ENCODE assay signal across 8 cellular contexts in the genomic region with DNA sequence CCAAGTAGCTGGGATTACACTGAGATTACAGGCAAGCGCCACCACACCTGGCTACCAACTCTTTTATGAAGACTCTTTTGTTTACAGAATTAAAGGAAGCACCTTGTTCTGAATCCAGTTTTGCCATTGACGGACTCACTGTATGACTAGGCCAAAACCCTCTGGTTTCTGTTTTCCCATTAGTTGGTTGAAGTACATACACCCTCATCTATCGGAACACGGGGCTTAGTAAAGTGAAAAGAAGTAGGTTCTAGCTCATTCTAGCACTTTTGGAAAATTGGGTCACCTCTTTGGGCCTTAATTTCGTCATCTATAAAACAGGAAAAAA.
A peak's percentile ranks its signal among the peaks of the same experiment; 100 is the strongest.
DNase-seq lines count a peak whose midpoint lies in the region; ATAC-seq, FAIRE-seq and TF ChIP-seq lines count a peak whose summit lies in the region.

No MANE protein-coding gene starts in this region.

- peaks cover 4 to 26% (median 21%) of the 10 kb centered on the region in 4 donors for H3K4me1 Mint-ChIP-seq in naive thymus-derived CD8-positive, alpha-beta T cell

- H4K20me1 ChIP-seq in KMS-11 (ENCODE audit: insufficient read depth), result no peaks in the 10 kb centered on the region

- H3K4me1 ChIP-seq in BE2C (no peaks in the 10 kb centered on the region), KMS-11 (ENCODE audit: low read depth, poor library complexity, severe bottlenecking) (no peaks in the 10 kb centered on the region)

- H3K27me3 Mint-ChIP-seq in naive thymus-derived CD8-positive, alpha-beta T cell, result no peaks in the 10 kb centered on the region

- peak overlapping the region; percentile 94; the same call in 1 of the 2 replicates for H3K9ac ChIP-seq in KMS-11

- H3K79me2 ChIP-seq in KMS-11 (ENCODE audit: insufficient read depth, low read depth), result peaks cover 32% of the 10 kb centered on the region

- POLR2A ChIA-PET in naive thymus-derived CD8-positive, alpha-beta T cell (lab: Charles Lee), result interaction anchor here (0.9 to 1.0 kb wide), 2 partner anchors 670 to 1667 kb away, joined by 3 to 4 read pairs; partner anchors contain the start of genes RLIM and RPS4X

- H3K27ac ChIP-seq in KMS-11, result peak overlapping the region; percentile 52

- ATAC-seq in naive thymus-derived CD8-positive, alpha-beta T cell, result no peak
- ATAC-seq in GM19035 (IDR thresholded peaks at IDR 0.05; ENCODE audit: unreplicated experiment) (no peak), GM21381 (IDR thresholded peaks at IDR 0.05; ENCODE audit: unreplicated experiment) (no peak), HG02884 (IDR thresholded peaks at IDR 0.05; ENCODE audit: unreplicated experiment) (no peak)

- TF ChIP-seq CTCF in BE2C (IDR thresholded peaks at IDR 0.05; ENCODE audit: low read depth, low read length) (no peak), KMS-11 (conservative IDR thresholded peaks at IDR 0.05; ENCODE audit: low read depth, low read length) (no peak)

- H3K4me2 ChIP-seq in KMS-11, result peak overlapping the region; percentile 93

- H3K9me3 Mint-ChIP-seq in naive thymus-derived CD8-positive, alpha-beta T cell, result no peaks in the 10 kb centered on the region

- H2AFZ ChIP-seq in KMS-11 (ENCODE audit: low read depth), result peak overlapping the region; percentile 98

- peak; percentile 47 for FAIRE-seq in colon (lab: Jason Lieb, UNC)

- H3K27ac Mint-ChIP-seq in naive thymus-derived CD8-positive, alpha-beta T cell, result peak overlapping the region; percentile 93 to 99 (median 96)

- peak overlapping the region; percentile 80 to 95 (median 92) for H3K4me3 Mint-ChIP-seq in naive thymus-derived CD8-positive, alpha-beta T cell

- H3K4me3 ChIP-seq in BE2C (ENCODE audit: low read depth, low read length) (peak overlapping the region; percentile 89), KMS-11 (IDR thresholded peaks at IDR 0.05; ENCODE audit: insufficient read depth, low read depth, low read length) (no peak overlapping the region)

- peaks cover 4% of the 10 kb centered on the region; the same call in 1 of the 2 replicates for H3K36me3 ChIP-seq in BE2C
- 0 out of 2 replicates have a peak, but pooled peaks cover 3% of the 10 kb centered on the region for H3K36me3 ChIP-seq in KMS-11 (ENCODE audit: insufficient read depth)

- no peak for DNase-seq in BE2C
- peak in 1 of 10 donors; percentile 2 for DNase-seq in naive thymus-derived CD8-positive, alpha-beta T cell
- no peak for DNase-seq in GM03348 (ENCODE audit: low spot score)

- H3K36me3 Mint-ChIP-seq in naive thymus-derived CD8-positive, alpha-beta T cell, result peaks cover 0 to 23% (median 5%) of the 10 kb centered on the region in 3 donors

- no peaks in the 10 kb centered on the region; the same call in 1 of the 2 replicates for H3K27me3 ChIP-seq in BE2C
- no peaks in the 10 kb centered on the region for H3K27me3 ChIP-seq in KMS-11 (ENCODE audit: insufficient read depth, low read depth)

- H3K9me3 ChIP-seq in BE2C, result no peaks in the 10 kb centered on the region
